In genomic region chr15:78599189-78599588, GRCh38 we compare ENCODE assay signal across 32 cellular contexts. TPM values are rescaled to one million over a fixed set of nuclear protein-coding genes. Genes with fewer than 3 reads are reported as not detected.
"Had no signal": no experiment of that assay in that cellular context is flagged by ENCODE, and none has a peak within 500 bp of the region (broad histone marks: within the 10 kb centered on the region; RNA-seq: fewer than 3 reads in every experiment).

No MANE protein-coding gene starts in this region.

- DNase-seq: activated CD4-positive, alpha-beta T cell treated with anti-CD3 and anti-CD28 coated beads for 1 hour; activated CD4-positive, alpha-beta T cell treated with anti-CD3 and anti-CD28 coated beads, Interleukin-2, amount 10 ng/mL, durations not matched to agents 7 days and 5 days; activated CD8-positive, alpha-beta T cell treated with anti-CD3 and anti-CD28 coated beads for 36 hours; activated T-cell treated with anti-CD3 and anti-CD28 coated beads, Interleukin-2, amount 50 U/mL, for 4 hours; dermis blood vessel endothelial cell; effector CD4-positive, alpha-beta T cell; gastrocnemius medialis; glutamatergic neuron; left cardiac atrium; left ventricle myocardium superior; midbrain; naive thymus-derived CD4-positive, alpha-beta T cell; ovary; stimulated activated CD4-positive, alpha-beta T cell treated with anti-CD3 and anti-CD28 coated beads, Interleukin-12 subunit alpha, Interleukin-12 subunit beta, amount 100 ng/mL, for 4 hours; stimulated activated CD4-positive, alpha-beta T cell treated with anti-CD3 and anti-CD28 coated beads, Interleukin-4, amount 100 ng/mL, for 1 hour; T-helper 1 cell; trophoblast cell had no signal

- FAIRE-seq: colon, keratinocyte, TTC549, urothelium cell line had no signal

- H3K9me3 ChIP-seq: esophagus muscularis mucosa, gastrocnemius medialis, ovary, thoracic aorta had no signal

- H3K4me1 ChIP-seq: esophagus muscularis mucosa, gastrocnemius medialis had no signal

- ATAC-seq: activated CD8-positive, alpha-beta T cell treated with anti-CD3 and anti-CD28 coated beads for 36 hours; activated naive CD4-positive, alpha-beta T cell treated with anti-CD3 and anti-CD28 coated beads, Interleukin-2, amount 50 U/mL, for 72 hours; activated T-cell treated with anti-CD3 and anti-CD28 coated beads, Interleukin-2, amount 50 U/mL, for 4 hours; gastrocnemius medialis; left cardiac atrium; left ventricle myocardium superior; naive thymus-derived CD4-positive, alpha-beta T cell; sciatic nerve; stimulated activated effector memory CD8-positive, alpha-beta T cell treated with anti-CD3 and anti-CD28 coated beads, Interleukin-12 subunit alpha, Interleukin-12 subunit beta, amount 100 ng/mL, for 72 hours had no signal

- H3K27ac ChIP-seq: esophagus muscularis mucosa, gastrocnemius medialis, ovary, skin epidermis, thoracic aorta had no signal

- H3K4me3 ChIP-seq: esophagus muscularis mucosa, gastrocnemius medialis, ovary, skin epidermis, thoracic aorta had no signal

RNA-seq across cellular contexts. Expression of gene CHRNA3, which starts 21.6 kb away (rescaled TPM):
- total RNA-seq: activated CD4-positive, alpha-beta T cell treated with anti-CD3 and anti-CD28 coated beads, Interleukin-2, amount 10 ng/mL, durations not matched to agents 7 days and 5 days; activated CD8-positive, alpha-beta T cell treated with anti-CD3 and anti-CD28 coated beads for 36 hours; activated naive CD4-positive, alpha-beta T cell treated with anti-CD3 and anti-CD28 coated beads, Interleukin-2, amount 50 U/mL, for 72 hours; activated T-cell treated with anti-CD3 and anti-CD28 coated beads, Interleukin-2, amount 50 U/mL, for 4 hours; activated T-helper 2 cell treated with anti-CD3 and anti-CD28 coated beads, Interferon-gamma antibody, Interleukin-2, Interleukin-4, amounts not matched to agents 10 μg/mL and 5 μg/mL and 100 μg/mL, durations not matched to agents 14 hours and 24 hours and 36 hours; dermis blood vessel endothelial cell; left ventricle myocardium superior; lung microvascular endothelial cell; naive thymus-derived CD4-positive, alpha-beta T cell; ovary; renal cortical epithelial cell; sciatic nerve; subcutaneous adipose tissue; thoracic aorta had no signal
- polyA plus RNA-seq: keratinocyte; naive thymus-derived CD4-positive, alpha-beta T cell had no signal

RNA-seq across cellular contexts. Expression of gene CHRNB4, which starts 41.8 kb away (rescaled TPM):
- total RNA-seq: activated CD4-positive, alpha-beta T cell treated with anti-CD3 and anti-CD28 coated beads, Interleukin-2, amount 10 ng/mL, durations not matched to agents 7 days and 5 days; activated CD8-positive, alpha-beta T cell treated with anti-CD3 and anti-CD28 coated beads for 36 hours; activated naive CD4-positive, alpha-beta T cell treated with anti-CD3 and anti-CD28 coated beads, Interleukin-2, amount 50 U/mL, for 72 hours; activated T-cell treated with anti-CD3 and anti-CD28 coated beads, Interleukin-2, amount 50 U/mL, for 4 hours; activated T-helper 2 cell treated with anti-CD3 and anti-CD28 coated beads, Interferon-gamma antibody, Interleukin-2, Interleukin-4, amounts not matched to agents 10 μg/mL and 5 μg/mL and 100 μg/mL, durations not matched to agents 14 hours and 24 hours and 36 hours; dermis blood vessel endothelial cell; gastrocnemius medialis; left ventricle myocardium superior; lung microvascular endothelial cell; naive thymus-derived CD4-positive, alpha-beta T cell; sciatic nerve; subcutaneous adipose tissue; thoracic aorta had no signal
- polyA plus RNA-seq: naive thymus-derived CD4-positive, alpha-beta T cell; neural cell had no signal
